In the genomic region with DNA sequence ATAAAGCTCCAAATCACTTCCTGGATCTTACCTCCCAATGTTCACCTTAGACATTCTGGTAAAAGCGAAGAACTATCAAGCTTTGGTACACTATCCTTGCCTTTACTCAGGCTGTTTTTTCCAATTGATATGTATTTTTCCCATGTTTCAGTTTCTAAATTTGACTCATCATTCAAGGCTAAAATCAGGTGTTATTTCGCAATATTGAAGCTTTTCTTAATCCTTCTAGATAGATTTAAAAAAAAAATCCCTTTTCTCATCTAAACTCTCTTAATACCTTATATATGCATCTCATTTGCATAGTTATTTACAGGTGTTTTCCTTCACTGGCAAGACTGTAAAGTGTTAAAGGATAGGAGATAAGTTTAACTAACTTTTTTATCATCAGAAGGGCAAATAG, we compare ENCODE assay signal across 15 cellular contexts.
DNase-seq lines count a peak whose midpoint lies in the region; ATAC-seq and TF ChIP-seq lines count a peak whose summit lies in the region.
"Had no signal": no experiment of that assay in that cellular context is flagged by ENCODE, and none has a peak within 500 bp of the region (broad histone marks: within the 10 kb centered on the region; RNA-seq: fewer than 3 reads in every experiment).

No MANE protein-coding gene starts in this region.

- WGBS in GM23248 (ENCODE audit: low coverage in 1 of 2, low lambda C conversion rate in 2 of 2, missing lambda C conversion rate in 2 of 2), 2 experiments: 92 to 95% methylated on average over 2 of the region's 2 CpGs
- 95% methylated on average over 2 of the region's 2 CpGs for WGBS in smooth muscle cell (ENCODE audit: low lambda C conversion rate)

- no peak for TF ChIP-seq EP300 in Ishikawa (IDR thresholded peaks at IDR 0.05; ENCODE audit: borderline replicate concordance)

- H3K9me2 ChIP-seq in GM23248 (ENCODE audit: insufficient read depth): no peaks in the 10 kb centered on the region

- H3K4me3 ChIP-seq in GM23248 (no peak overlapping the region), fibroblast of mammary gland (ENCODE audit: control insufficient read depth, low read depth, low read length) (no peak overlapping the region), smooth muscle cell (no peak overlapping the region)
- H3K4me3 ChIP-seq: BLaER1, GM23338 had no signal

- H3K27ac ChIP-seq in GM23248 (no peak overlapping the region), smooth muscle cell (ENCODE audit: low read depth) (peak overlapping the region; percentile 18)
- H3K27ac ChIP-seq: BLaER1 had no signal

- H3K27me3 ChIP-seq in GM23248 (replicated peaks; ENCODE audit: insufficient read depth) (no peaks in the 10 kb centered on the region), smooth muscle cell (ENCODE audit: low read depth) (no peaks in the 10 kb centered on the region)
- H3K27me3 ChIP-seq: BLaER1 had no signal

- ATAC-seq in GM18858 (IDR thresholded peaks at IDR 0.05; ENCODE audit: unreplicated experiment): no peak
- ATAC-seq: GM23338, HCT116 had no signal

- H3F3A ChIP-seq in GM23248 (ENCODE audit: insufficient read depth) (peaks cover 25% of the 10 kb centered on the region), smooth muscle cell (ENCODE audit: low read depth) (peaks cover 3% of the 10 kb centered on the region)

- H4K20me1 ChIP-seq in GM23248 (ENCODE audit: insufficient read depth) (no peaks in the 10 kb centered on the region), smooth muscle cell (ENCODE audit: low read depth) (no peaks in the 10 kb centered on the region)
- H4K20me1 ChIP-seq: BLaER1 had no signal

- 0 out of 2 replicates have a peak overlapping the region, but pooled peaks have one; percentile 4 for H2AFZ ChIP-seq in GM23248
- no peak overlapping the region for H2AFZ ChIP-seq in smooth muscle cell (ENCODE audit: low read depth)

- peaks cover 32% of the 10 kb centered on the region for H3K4me1 ChIP-seq in GM23248 (ENCODE audit: insufficient read depth)
- H3K4me1 ChIP-seq in smooth muscle cell (ENCODE audit: low read depth): no peaks in the 10 kb centered on the region
- H3K4me1 ChIP-seq: BLaER1 had no signal

- no peaks in the 10 kb centered on the region for H3K36me3 ChIP-seq in GM23248 (ENCODE audit: low read depth)
- H3K36me3 ChIP-seq in smooth muscle cell (ENCODE audit: low read depth): no peaks in the 10 kb centered on the region
- H3K36me3 ChIP-seq: BLaER1 had no signal

- no peak for TF ChIP-seq RAD21 in Ishikawa (IDR thresholded peaks at IDR 0.05; ENCODE audit: low read depth)

- peak overlapping the region; percentile 56 for H3K4me2 ChIP-seq in GM23248 (ENCODE audit: unreplicated experiment)
- peak overlapping the region; percentile 67 for H3K4me2 ChIP-seq in smooth muscle cell
- H3K4me2 ChIP-seq: BLaER1, GM23338 had no signal

- no peaks in the 10 kb centered on the region for H3K79me2 ChIP-seq in GM23248 (ENCODE audit: insufficient read depth)
- no peaks in the 10 kb centered on the region for H3K79me2 ChIP-seq in smooth muscle cell (ENCODE audit: low read depth)

- TF ChIP-seq CTCF in fibroblast of mammary gland (conservative IDR thresholded peaks at IDR 0.05; ENCODE audit: control insufficient read depth, insufficient read depth, low read depth, low read length): no peak
- TF ChIP-seq CTCF in smooth muscle cell (IDR thresholded peaks at IDR 0.05; ENCODE audit: borderline replicate concordance, insufficient read depth, poor library complexity, severe bottlenecking): no peak
- TF ChIP-seq CTCF in GM13976 (IDR thresholded peaks at IDR 0.05; ENCODE audit: borderline replicate concordance, control extremely low read depth, extremely low read depth, insufficient read depth, missing control alignments): no peak

- in situ Hi-C loops in GM23248 (cut with MboI): no loop called here
- in situ Hi-C loops in GM13976 (cut with MboI; ENCODE audit: low sequenced_read_pairs, unreplicated experiment): no loop called here

- no peaks in the 10 kb centered on the region for H3K9me3 ChIP-seq in GM23248 (ENCODE audit: low read depth)
- H3K9me3 ChIP-seq in smooth muscle cell (replicated peaks; ENCODE audit: low read depth): no peaks in the 10 kb centered on the region
- H3K9me3 ChIP-seq: BLaER1 had no signal

- H3K9ac ChIP-seq in GM23248 (no peak overlapping the region), smooth muscle cell (ENCODE audit: low read depth) (no peak overlapping the region)
- H3K9ac ChIP-seq: BLaER1 had no signal

- DNase-seq in GM23248 (peak; percentile 48), fibroblast of mammary gland (ENCODE audit: low read depth) (peak; percentile 33), smooth muscle cell (lab: John Stamatoyannopoulos, UW; ENCODE audit: unreplicated experiment) (no peak), GM13976 (ENCODE audit: low spot score) (no peak), UCSD-AML1 (lab: John Stamatoyannopoulos, UW; ENCODE audit: unreplicated experiment) (no peak)
- DNase-seq: 8988T; CD4-positive, alpha-beta memory T cell; DMS79 treated with DMSO at 0.1 percent for 48 hours; GF-D8; H7 had no signal

TF ChIP-seq in Ishikawa, 13 proteins besides CTCF, POLR2A, EP300 and RAD21:
- TF ChIP-seq CEBPB (IDR thresholded peaks at IDR 0.05): 0 out of 2 replicates have a peak, but pooled peaks have one; percentile 30
- no peak for TF ChIP-seq FOXM1 (IDR thresholded peaks at IDR 0.05; ENCODE audit: borderline replicate concordance, low read depth)
- no peak for TF ChIP-seq TAF1 (IDR thresholded peaks at IDR 0.05; ENCODE audit: low read depth)
- TF ChIP-seq TEAD4 (IDR thresholded peaks at IDR 0.05): no peak
- TF ChIP-seq EGR1 (IDR thresholded peaks at IDR 0.05): no peak
- no peak for TF ChIP-seq TCF12 (IDR thresholded peaks at IDR 0.05; ENCODE audit: low read depth)

Comparison
In these comparisons a context has a peak if more than half of its experiments do, and no peak if none do; other contexts are left out.
1. DNase-seq: peak in GM23248 (single experiment) and fibroblast of mammary gland (single experiment); none in smooth muscle cell (single experiment), GM13976 (single experiment) and UCSD-AML1 (single experiment).